ENCODE assay signal across 16 cellular contexts in the genomic region with DNA sequence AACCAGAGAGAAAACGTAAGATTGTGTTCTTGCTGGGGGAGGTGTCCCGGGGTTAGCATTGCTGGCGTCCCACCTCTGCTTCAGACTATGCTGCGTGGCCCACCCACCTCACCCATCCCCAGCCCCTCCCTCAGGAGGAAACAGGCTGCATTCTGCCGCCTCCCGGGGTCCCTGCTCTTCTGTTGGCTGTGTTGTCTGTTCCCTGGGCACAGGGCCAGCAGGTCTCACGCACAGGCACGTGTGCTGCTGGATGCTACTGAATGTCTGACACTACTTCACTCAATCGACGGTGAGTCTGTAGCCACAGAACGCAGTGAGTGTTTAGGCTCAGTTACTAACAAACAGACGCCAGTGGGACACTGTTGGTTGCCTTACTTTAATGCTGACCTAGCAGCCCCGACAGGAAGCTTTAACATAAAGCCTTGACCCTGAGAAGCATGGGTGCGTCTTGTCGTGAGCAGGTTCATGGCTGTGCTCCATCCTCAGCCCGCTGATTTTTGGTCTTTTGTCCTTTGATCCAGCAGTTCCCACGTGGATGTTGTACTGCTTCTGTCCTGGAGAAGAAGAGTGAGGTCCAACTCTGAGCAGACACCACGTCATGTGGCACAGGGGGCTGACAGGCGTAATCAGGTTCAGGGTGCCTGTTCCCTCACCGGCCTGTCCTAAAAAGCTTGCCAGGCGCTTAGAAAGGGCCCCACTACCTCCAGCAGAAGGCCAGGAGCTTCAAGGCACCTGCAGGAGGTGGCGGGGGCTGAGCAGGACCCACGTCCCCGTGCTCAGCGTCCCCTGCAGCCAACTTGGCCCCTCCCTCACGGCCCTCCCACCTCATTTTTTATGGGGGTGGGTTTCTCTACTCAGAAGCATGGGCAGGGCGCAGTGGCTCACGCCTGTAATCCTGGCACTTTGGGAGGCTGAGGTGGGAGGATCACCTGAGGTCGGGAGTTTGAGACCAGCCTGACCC. TPM values are rescaled to one million over a fixed set of nuclear protein-coding genes. Genes with fewer than 3 reads are reported as not detected.
DNase-seq lines count a peak whose midpoint lies in the region; ATAC-seq, FAIRE-seq and TF ChIP-seq lines count a peak whose summit lies in the region.
"Had no signal": no experiment of that assay in that cellular context is flagged by ENCODE, and none has a peak within 500 bp of the region (broad histone marks: within the 10 kb centered on the region; RNA-seq: fewer than 3 reads in every experiment).

No MANE protein-coding gene starts in this region.

- H3K4me1 ChIP-seq in OCI-LY1 (ENCODE audit: insufficient read depth, low read length, severe bottlenecking) (peaks cover 79% of the 10 kb centered on the region), heart right ventricle (peaks cover 0 to 30% (median 21%) of the 10 kb centered on the region in 9 donors), spleen (peaks cover 0 to 35% (median 18%) of the 10 kb centered on the region in 6 donors)
- H3K4me1 ChIP-seq: foreskin keratinocyte had no signal

- TF ChIP-seq CTCF in OCI-LY1 (IDR thresholded peaks at IDR 0.05; ENCODE audit: low read length) (no peak), heart right ventricle (IDR thresholded peaks at IDR 0.05) (no peak), spleen (IDR thresholded peaks at IDR 0.05 in 8 of 11, conservative IDR thresholded peaks at IDR 0.05 in 3 of 11) (no peak)

- no peaks in the 10 kb centered on the region for H3K9me3 ChIP-seq in OCI-LY1 (ENCODE audit: low read length)
- no peaks in the 10 kb centered on the region for H3K9me3 ChIP-seq in heart right ventricle
- H3K9me3 ChIP-seq in spleen: no peaks in the 10 kb centered on the region

- ATAC-seq in heart right ventricle (peak in 5 of 8 donors; percentile 2 to 57 (median 30)), HG02840 (IDR thresholded peaks at IDR 0.05; ENCODE audit: low FRiP score, unreplicated experiment) (no peak)
- ATAC-seq: foreskin keratinocyte had no signal

- TF ChIP-seq POLR2A in spleen (IDR thresholded peaks at IDR 0.05): no peak

- H3F3A ChIP-seq in OCI-LY1 (ENCODE audit: insufficient read depth, low read length): 0 out of 2 replicates have a peak, but pooled peaks cover 2% of the 10 kb centered on the region

- intact Hi-C loops in heart right ventricle (cut with DNase I): no loop called here
- intact Hi-C loops in spleen (cut with DNase I; ENCODE audit: low total_unique reads): no loop called here

- no peak for FAIRE-seq in HTR-8/SVneo (lab: Jason Lieb, UNC)
- FAIRE-seq: colon, GM12892 had no signal

- DNase-seq in NCI-H2196 (lab: John Stamatoyannopoulos, UW; ENCODE audit: unreplicated experiment) (peak; percentile 4), NCI-H2196 treated with DMSO at 0.1 percent for 48 hours (lab: John Stamatoyannopoulos, UW; ENCODE audit: unreplicated experiment) (no peak), heart right ventricle (peak in 1 of 2 donors; percentile 37), spleen (peak; percentile 64), HTR-8/SVneo (ENCODE audit: insufficient read length, low spot score) (no peak), kidney glomerular epithelial cell (lab: John Stamatoyannopoulos, UW) (no peak)
- DNase-seq: activated CD4-positive, CD25-positive, alpha-beta regulatory T cell; activated gamma-delta T cell; DMS53; foreskin keratinocyte; Karpas-422; NCI-H526 treated with DMSO at 0.1 percent for 48 hours had no signal

- no peaks in the 10 kb centered on the region for H4K20me1 ChIP-seq in OCI-LY1 (ENCODE audit: insufficient read depth, low read length)

- H3K4me2 ChIP-seq in OCI-LY1 (ENCODE audit: low read length): no peak overlapping the region; the same call in 1 of the 2 replicates

- 64 to 67% methylated on average over 29 of the region's 29 CpGs for WGBS in heart right ventricle, 2 donors
- 75 to 85% (median 81%) methylated on average over 25 to 29 of the region's 29 CpGs for whole genome bisulfite sequencing in spleen, 5 donors

- peaks cover 76% of the 10 kb centered on the region for H3K36me3 ChIP-seq in OCI-LY1 (ENCODE audit: insufficient read depth, low read length)
- peaks cover 1 to 98% (median 50%) of the 10 kb centered on the region in 9 donors for H3K36me3 ChIP-seq in heart right ventricle
- H3K36me3 ChIP-seq in spleen: peaks cover 11 to 100% (median 81%) of the 10 kb centered on the region in 6 donors

- no peaks in the 10 kb centered on the region for H3K9me2 ChIP-seq in OCI-LY1 (ENCODE audit: low read depth, low read length)

- no peaks in the 10 kb centered on the region for H3K27me3 ChIP-seq in OCI-LY1 (ENCODE audit: insufficient read depth, low read length)
- no peaks in the 10 kb centered on the region for H3K27me3 ChIP-seq in heart right ventricle
- H3K27me3 ChIP-seq in spleen (replicated peaks in 1 of 7): no peaks in the 10 kb centered on the region
- H3K27me3 ChIP-seq: foreskin keratinocyte had no signal

- no peak overlapping the region; the same call in 1 of the 2 replicates for H3K9ac ChIP-seq in OCI-LY1 (ENCODE audit: low read length)

- H3K4me3 ChIP-seq in OCI-LY1 (ENCODE audit: low read depth, low read length, poor library complexity, severe bottlenecking) (no peak overlapping the region), heart right ventricle (no peak overlapping the region), spleen (no peak overlapping the region)

- H3K27ac ChIP-seq in OCI-LY1 (ENCODE audit: low read depth, low read length, poor library complexity, severe bottlenecking) (peak overlapping the region; percentile 93), heart right ventricle (peak overlapping the region in 5 of 10 donors; percentile 25 to 65 (median 46)), spleen (peak overlapping the region in 3 of 8 donors; percentile 15 to 62 (median 19))
- H3K27ac ChIP-seq: foreskin keratinocyte had no signal

- H2AFZ ChIP-seq in OCI-LY1 (ENCODE audit: low read length): no peak overlapping the region

- H3K79me2 ChIP-seq in OCI-LY1 (ENCODE audit: insufficient read depth, low read length): no peaks in the 10 kb centered on the region

RNA-seq across cellular contexts. Expression of gene NAXD, which starts 26.0 kb away (rescaled TPM):
- total RNA-seq in heart right ventricle: 10 to 100 TPM; 24.7 to 33.9 (median 27.8) TPM
- polyA plus RNA-seq in heart right ventricle: 10 to 100 TPM; 22.1 to 43.4 TPM
- 10 to 100 TPM; 27.1 to 35.5 (median 34.0) TPM for total RNA-seq in spleen
- polyA plus RNA-seq in spleen: 10 to 100 TPM; 25.1 to 40.9 (median 35.8) TPM

Comparison
In these comparisons a context has a peak if more than half of its experiments do, and no peak if none do; other contexts are left out.
1. DNase-seq: peak in NCI-H2196 (single experiment) and spleen (single experiment); none in NCI-H2196 treated with DMSO at 0.1 percent for 48 hours (single experiment), HTR-8/SVneo (single experiment) and kidney glomerular epithelial cell (single experiment).